ENCODE assay signal across 1 cellular context in the genomic region with DNA sequence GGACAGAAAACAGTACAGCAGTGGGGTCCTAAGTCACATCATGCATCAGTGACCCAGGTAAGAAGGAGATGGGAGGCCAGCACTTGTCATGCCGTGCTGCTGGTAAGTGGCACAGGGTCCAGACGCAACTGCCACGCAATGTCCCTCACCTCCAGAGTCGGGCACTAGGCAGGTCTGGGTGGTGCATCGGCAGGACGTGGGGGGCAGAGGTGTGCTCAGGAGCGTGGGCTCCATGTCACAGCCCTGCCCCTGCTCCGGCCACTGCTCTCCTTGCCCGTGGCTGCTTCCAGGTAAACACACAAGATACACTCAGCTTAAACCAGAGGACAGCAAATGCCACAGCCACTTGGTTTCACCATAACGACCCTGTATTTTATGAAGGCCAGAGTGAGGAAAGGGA.
TF ChIP-seq lines count a peak whose summit lies in the region.

No MANE protein-coding gene starts in this region.

TF ChIP-seq in GM23338, 12 proteins besides CTCF, POLR2A, EP300 and RAD21 (continued from another document):
- TF ChIP-seq, protein P1, sequence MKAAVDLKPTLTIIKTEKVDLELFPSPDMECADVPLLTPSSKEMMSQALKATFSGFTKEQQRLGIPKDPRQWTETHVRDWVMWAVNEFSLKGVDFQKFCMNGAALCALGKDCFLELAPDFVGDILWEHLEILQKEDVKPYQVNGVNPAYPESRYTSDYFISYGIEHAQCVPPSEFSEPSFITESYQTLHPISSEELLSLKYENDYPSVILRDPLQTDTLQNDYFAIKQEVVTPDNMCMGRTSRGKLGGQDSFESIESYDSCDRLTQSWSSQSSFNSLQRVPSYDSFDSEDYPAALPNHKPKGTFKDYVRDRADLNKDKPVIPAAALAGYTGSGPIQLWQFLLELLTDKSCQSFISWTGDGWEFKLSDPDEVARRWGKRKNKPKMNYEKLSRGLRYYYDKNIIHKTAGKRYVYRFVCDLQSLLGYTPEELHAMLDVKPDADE (IDR thresholded peaks at IDR 0.05): no peak
- TF ChIP-seq STAT1 (IDR thresholded peaks at IDR 0.05; ENCODE audit: unreplicated experiment) (no peak), NANOG (IDR thresholded peaks at IDR 0.05; ENCODE audit: borderline replicate concordance) (no peak), EZH2 (IDR thresholded peaks at IDR 0.05; ENCODE audit: low read depth, unreplicated experiment) (no peak), ZNF114 (CRISPR knock-in tag; IDR thresholded peaks at IDR 0.05) (no peak), CREB1 (CRISPR knock-in tag; IDR thresholded peaks at IDR 0.05; ENCODE audit: low read depth) (no peak), POLR2AphosphoS5 (IDR thresholded peaks at IDR 0.05; ENCODE audit: low read depth) (no peak), ZNF331 (CRISPR knock-in tag; IDR thresholded peaks at IDR 0.05; ENCODE audit: low read depth) (no peak)
- TF ChIP-seq, protein P2, sequence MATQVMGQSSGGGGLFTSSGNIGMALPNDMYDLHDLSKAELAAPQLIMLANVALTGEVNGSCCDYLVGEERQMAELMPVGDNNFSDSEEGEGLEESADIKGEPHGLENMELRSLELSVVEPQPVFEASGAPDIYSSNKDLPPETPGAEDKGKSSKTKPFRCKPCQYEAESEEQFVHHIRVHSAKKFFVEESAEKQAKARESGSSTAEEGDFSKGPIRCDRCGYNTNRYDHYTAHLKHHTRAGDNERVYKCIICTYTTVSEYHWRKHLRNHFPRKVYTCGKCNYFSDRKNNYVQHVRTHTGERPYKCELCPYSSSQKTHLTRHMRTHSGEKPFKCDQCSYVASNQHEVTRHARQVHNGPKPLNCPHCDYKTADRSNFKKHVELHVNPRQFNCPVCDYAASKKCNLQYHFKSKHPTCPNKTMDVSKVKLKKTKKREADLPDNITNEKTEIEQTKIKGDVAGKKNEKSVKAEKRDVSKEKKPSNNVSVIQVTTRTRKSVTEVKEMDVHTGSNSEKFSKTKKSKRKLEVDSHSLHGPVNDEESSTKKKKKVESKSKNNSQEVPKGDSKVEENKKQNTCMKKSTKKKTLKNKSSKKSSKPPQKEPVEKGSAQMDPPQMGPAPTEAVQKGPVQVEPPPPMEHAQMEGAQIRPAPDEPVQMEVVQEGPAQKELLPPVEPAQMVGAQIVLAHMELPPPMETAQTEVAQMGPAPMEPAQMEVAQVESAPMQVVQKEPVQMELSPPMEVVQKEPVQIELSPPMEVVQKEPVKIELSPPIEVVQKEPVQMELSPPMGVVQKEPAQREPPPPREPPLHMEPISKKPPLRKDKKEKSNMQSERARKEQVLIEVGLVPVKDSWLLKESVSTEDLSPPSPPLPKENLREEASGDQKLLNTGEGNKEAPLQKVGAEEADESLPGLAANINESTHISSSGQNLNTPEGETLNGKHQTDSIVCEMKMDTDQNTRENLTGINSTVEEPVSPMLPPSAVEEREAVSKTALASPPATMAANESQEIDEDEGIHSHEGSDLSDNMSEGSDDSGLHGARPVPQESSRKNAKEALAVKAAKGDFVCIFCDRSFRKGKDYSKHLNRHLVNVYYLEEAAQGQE (IDR thresholded peaks at IDR 0.05; ENCODE audit: unreplicated experiment): no peak
